In genomic region chr4:112554271-112554670, GRCh38 we compare ENCODE assay signal across 8 cellular contexts. TPM values are rescaled to one million over a fixed set of nuclear protein-coding genes. Genes with fewer than 3 reads are reported as not detected.
"Had no signal": no experiment of that assay in that cellular context is flagged by ENCODE, and none has a peak within 500 bp of the region (broad histone marks: within the 10 kb centered on the region; RNA-seq: fewer than 3 reads in every experiment).

No MANE protein-coding gene starts in this region.

RNA-seq across cellular contexts. Expression of gene NEUROG2, which starts 38.3 kb away (rescaled TPM):
- total RNA-seq: PC-3, PC-9, Peyer's patch, Right ventricle myocardium inferior, Right ventricle myocardium superior, SJSA1, T-cell had no signal
- polyA plus RNA-seq: SK-N-SH had no signal
